ENCODE assay signal across 21 cellular contexts in the genomic region with DNA sequence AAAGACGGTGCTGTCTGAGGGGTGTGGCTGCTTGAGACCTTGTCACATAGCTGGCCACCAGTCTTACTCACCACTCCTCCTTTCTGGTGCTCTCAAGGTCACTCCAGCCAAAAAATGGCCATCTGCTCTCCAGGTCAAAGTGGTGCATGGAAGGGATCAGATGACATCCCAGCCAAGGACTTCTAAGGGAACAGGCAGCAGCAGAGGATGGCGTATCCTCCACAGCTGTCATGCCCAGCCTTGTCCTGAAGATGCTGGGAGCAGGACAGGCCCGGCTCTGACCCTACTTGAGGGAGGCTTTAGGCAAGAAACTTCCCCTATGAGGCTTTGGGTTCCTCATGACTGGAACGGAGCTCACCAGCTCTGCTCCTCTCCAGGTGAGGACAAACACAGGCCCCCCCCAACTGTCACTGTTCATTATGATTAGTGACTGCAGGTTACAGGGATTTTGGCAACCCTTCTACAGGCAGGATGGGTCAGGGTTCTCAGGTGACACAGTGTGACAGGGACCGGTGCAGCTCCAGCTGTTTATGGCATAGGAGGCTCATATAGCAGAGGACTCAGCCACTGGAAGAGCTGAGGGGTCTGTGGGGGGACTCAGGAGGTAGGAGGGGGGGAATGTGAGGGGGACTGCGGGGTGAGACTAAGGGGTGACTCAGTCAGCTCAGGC.
"Had no signal": no experiment of that assay in that cellular context is flagged by ENCODE, and none has a peak within 500 bp of the region (broad histone marks: within the 10 kb centered on the region; RNA-seq: fewer than 3 reads in every experiment).

No MANE protein-coding gene starts in this region.

- H3K79me2 ChIP-seq: hepatocyte had no signal

- H2AFZ ChIP-seq: hepatocyte had no signal

- H3K9me3 Mint-ChIP-seq: mesothelial cell of epicardium; nephron; T-helper 2 cell treated with Interferon-gamma antibody and Interleukin-4, amounts not matched to agents 5 μg/mL and 100 μg/mL, for 36 hours had no signal

- ATAC-seq: left cardiac atrium, lower lobe of right lung had no signal

- H3K4me2 ChIP-seq: hepatocyte had no signal

- H3K4me3 ChIP-seq: dorsolateral prefrontal cortex, hepatocyte, lower lobe of right lung, prostate gland, right atrium auricular region, stomach, vagina had no signal

- H3K4me3 Mint-ChIP-seq: activated CD4-positive, alpha-beta memory T cell treated with anti-CD3 and anti-CD28 coated beads for 36 hours; activated naive CD8-positive, alpha-beta T cell treated with anti-CD3 and anti-CD28 coated beads for 36 hours; mesothelial cell of epicardium; nephron; T-helper 2 cell treated with Interferon-gamma antibody and Interleukin-4, amounts not matched to agents 5 μg/mL and 100 μg/mL, for 36 hours had no signal

- H3K9me3 ChIP-seq: lower lobe of right lung, prostate gland, right atrium auricular region, stomach, vagina had no signal

- FAIRE-seq: small intestine, TTC549 had no signal

- H3K27ac ChIP-seq: dorsolateral prefrontal cortex, hepatocyte, lower lobe of right lung, prostate gland, right atrium auricular region, stomach, vagina had no signal

- H3K27me3 ChIP-seq: dorsolateral prefrontal cortex, hepatocyte, right atrium auricular region, stomach, vagina had no signal

- DNase-seq: activated CD4-positive, alpha-beta memory T cell treated with anti-CD3 and anti-CD28 coated beads for 36 hours; activated naive CD8-positive, alpha-beta T cell treated with anti-CD3 and anti-CD28 coated beads for 36 hours; activated T-cell treated with anti-CD3 and anti-CD28 coated beads for 4 hours; amygdala; left cardiac atrium; lower lobe of right lung; occipital lobe; small intestine; stimulated activated CD4-positive, alpha-beta T cell treated with anti-CD3 and anti-CD28 coated beads, Interleukin-15, amount 100 ng/mL, for 24 hours; stimulated activated CD4-positive, alpha-beta T cell treated with anti-CD3 and anti-CD28 coated beads, Interleukin-2, amount 100 ng/mL, for 48 hours; stomach; trophoblast cell had no signal

- H3K36me3 Mint-ChIP-seq: activated CD4-positive, alpha-beta memory T cell treated with anti-CD3 and anti-CD28 coated beads for 36 hours; activated naive CD8-positive, alpha-beta T cell treated with anti-CD3 and anti-CD28 coated beads for 36 hours; mesothelial cell of epicardium had no signal

- H3K36me3 ChIP-seq: lower lobe of right lung, prostate gland, right atrium auricular region, stomach, vagina had no signal

- H3K27ac Mint-ChIP-seq: activated CD4-positive, alpha-beta memory T cell treated with anti-CD3 and anti-CD28 coated beads for 36 hours; activated naive CD8-positive, alpha-beta T cell treated with anti-CD3 and anti-CD28 coated beads for 36 hours; mesothelial cell of epicardium; nephron; T-helper 2 cell treated with Interferon-gamma antibody and Interleukin-4, amounts not matched to agents 5 μg/mL and 100 μg/mL, for 36 hours had no signal

- H3K4me1 ChIP-seq: lower lobe of right lung, prostate gland, stomach, vagina had no signal

- H3K27me3 Mint-ChIP-seq: activated CD4-positive, alpha-beta memory T cell treated with anti-CD3 and anti-CD28 coated beads for 36 hours; activated naive CD8-positive, alpha-beta T cell treated with anti-CD3 and anti-CD28 coated beads for 36 hours had no signal

- H3K4me1 Mint-ChIP-seq: activated naive CD8-positive, alpha-beta T cell treated with anti-CD3 and anti-CD28 coated beads for 36 hours; mesothelial cell of epicardium had no signal
